In genomic region chr4:185171373-185172071, GRCh38 we compare ENCODE assay signal across 12 cellular contexts. TPM values are rescaled to one million over a fixed set of nuclear protein-coding genes. Genes with fewer than 3 reads are reported as not detected.
A peak's percentile ranks its signal among the peaks of the same experiment; 100 is the strongest.
DNase-seq lines count a peak whose midpoint lies in the region; ATAC-seq and TF ChIP-seq lines count a peak whose summit lies in the region.
"Had no signal": no experiment of that assay in that cellular context is flagged by ENCODE, and none has a peak within 500 bp of the region (broad histone marks: within the 10 kb centered on the region; RNA-seq: fewer than 3 reads in every experiment).

No MANE protein-coding gene starts in this region.

- H3K4me1 Mint-ChIP-seq in osteocyte (ENCODE audit: unreplicated experiment): peaks cover 4% of the 10 kb centered on the region

- no peak overlapping the region for H3K27ac ChIP-seq in gastrocnemius medialis
- H3K27ac ChIP-seq: KMS-11 had no signal

- in situ Hi-C loops in gastrocnemius medialis (cut with MboI; ENCODE audit: low sequenced_read_pairs in 4 of 4): no loop called here

- no peaks in the 10 kb centered on the region for H3K9me3 ChIP-seq in gastrocnemius medialis
- H3K9me3 ChIP-seq: thoracic aorta had no signal

- H3K4me1 ChIP-seq in gastrocnemius medialis: no peaks in the 10 kb centered on the region

- intact Hi-C loops in gastrocnemius medialis (cut with DNase I; ENCODE audit: low total_unique reads): no loop called here

- H3K9me3 Mint-ChIP-seq in osteocyte (ENCODE audit: unreplicated experiment): no peaks in the 10 kb centered on the region

- no peaks in the 10 kb centered on the region for H3K27me3 ChIP-seq in gastrocnemius medialis

- no peak overlapping the region for H3K4me3 ChIP-seq in gastrocnemius medialis
- H3K4me3 ChIP-seq: thoracic aorta had no signal

- TF ChIP-seq CTCF in osteocyte (IDR thresholded peaks at IDR 0.05) (no peak), gastrocnemius medialis (IDR thresholded peaks at IDR 0.05 in 4 of 5, conservative IDR thresholded peaks at IDR 0.05 in 1 of 5) (no peak)

- peak; percentile 71 for ATAC-seq in GM19324 (IDR thresholded peaks at IDR 0.05; ENCODE audit: low FRiP score, unreplicated experiment)
- ATAC-seq in HG02623 (IDR thresholded peaks at IDR 0.05; ENCODE audit: unreplicated experiment): peak; percentile 80
- peak; percentile 54 for ATAC-seq in HG03457 (IDR thresholded peaks at IDR 0.05; ENCODE audit: unreplicated experiment)
- no peak for ATAC-seq in gastrocnemius medialis

- H3K36me3 Mint-ChIP-seq in osteocyte (ENCODE audit: unreplicated experiment): peaks cover 26% of the 10 kb centered on the region

- no peak overlapping the region for H3K4me3 Mint-ChIP-seq in osteocyte (ENCODE audit: unreplicated experiment)

- TF ChIP-seq POLR2A in gastrocnemius medialis (IDR thresholded peaks at IDR 0.05): no peak

- no peaks in the 10 kb centered on the region for H3K27me3 Mint-ChIP-seq in osteocyte (ENCODE audit: unreplicated experiment)

- peaks cover 0 to 29% of the 10 kb centered on the region in 2 donors for H3K36me3 ChIP-seq in gastrocnemius medialis
- H3K36me3 ChIP-seq: thoracic aorta had no signal

- no peak for DNase-seq in osteocyte (ENCODE audit: extremely low spot score, unreplicated experiment)
- no peak for DNase-seq in inferior parietal cortex (ENCODE audit: extremely low spot score)
- no peak for DNase-seq in gastrocnemius medialis
- DNase-seq in EL: no peak
- DNase-seq in NCI-H526 (lab: John Stamatoyannopoulos, UW): no peak
- DNase-seq: NCI-H446; stimulated activated CD4-positive, alpha-beta T cell treated with anti-CD3 and anti-CD28 coated beads, Interleukin-4, amount 100 ng/mL, for 24 hours had no signal

- peak overlapping the region; percentile 8 for H3K27ac Mint-ChIP-seq in osteocyte (ENCODE audit: unreplicated experiment)

RNA-seq across cellular contexts. Expression of gene SLC25A4, which starts 28.5 kb away (rescaled TPM):
- total RNA-seq in osteocyte (25.6 and 27.7 TPM in 2 replicates), gastrocnemius medialis (100 to 1,000 TPM; 360 to 914 (median 389) TPM)

RNA-seq across cellular contexts. Expression of gene CFAP97, which starts 32.3 kb away (rescaled TPM):
- total RNA-seq in osteocyte (45.8 and 54.0 TPM in 2 replicates), gastrocnemius medialis (10 to 100 TPM in 2 of 4 donors, 1 to 10 TPM in 2; 6.5 to 14.1 (median 10.8) TPM)

RNA-seq across cellular contexts. Expression of gene SNX25, which starts 37.9 kb away (rescaled TPM):
- total RNA-seq in osteocyte: 44.4 and 46.0 TPM in 2 replicates
- 10 to 100 TPM; 11.3 to 17.3 (median 13.4) TPM for total RNA-seq in gastrocnemius medialis

Comparison
In these comparisons a context has a peak if more than half of its experiments do, and no peak if none do; other contexts are left out.
1. ATAC-seq: peak in GM19324 (single experiment), HG02623 (single experiment) and HG03457 (single experiment); none in gastrocnemius medialis (0 of 2).
2. RNA of gene SLC25A4, which starts 28.5 kb away (total RNA-seq): 360 to 914 TPM in gastrocnemius medialis; 25.6 to 27.7 TPM in osteocyte; every median in the first group is over 10 times any median in the second.